Comparison of ENCODE assay signal across 15 cellular contexts in the genomic region with DNA sequence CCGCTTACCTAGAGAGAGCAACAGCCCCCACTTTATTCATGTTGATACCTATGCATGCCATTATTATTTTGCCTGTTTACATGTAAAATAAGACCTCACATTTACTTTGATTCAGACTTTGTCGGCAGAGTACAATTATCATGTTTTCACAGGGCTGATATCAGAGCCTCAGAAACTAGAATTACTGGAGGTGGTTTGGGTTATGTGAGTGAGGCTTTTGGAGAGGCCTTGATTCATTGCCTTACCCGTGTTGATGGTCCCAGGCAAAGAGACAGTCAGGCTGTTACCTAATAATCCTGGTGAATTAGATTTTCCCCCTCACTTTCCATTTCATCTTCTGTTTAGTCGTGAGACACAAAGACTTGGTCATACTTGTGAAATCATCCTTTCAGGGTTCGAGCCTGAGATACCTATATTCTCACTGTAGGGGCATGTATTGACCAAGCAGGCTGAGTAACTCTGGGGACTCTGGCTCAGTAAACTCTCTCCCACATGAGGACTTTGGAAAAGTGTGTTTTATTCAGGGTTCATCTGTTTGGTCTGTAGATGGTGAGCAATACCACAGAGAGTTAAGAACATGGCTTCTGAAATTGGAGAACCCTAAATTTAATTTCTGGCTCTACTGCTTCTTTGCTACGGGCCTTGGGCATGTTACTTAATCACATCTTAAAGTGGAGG.
DNase-seq lines count a peak whose midpoint lies in the region; ATAC-seq and TF ChIP-seq lines count a peak whose summit lies in the region.
"Had no signal": no experiment of that assay in that cellular context is flagged by ENCODE, and none has a peak within 500 bp of the region (broad histone marks: within the 10 kb centered on the region; RNA-seq: fewer than 3 reads in every experiment).

No MANE protein-coding gene starts in this region.

- no TSS peak for BruUV-seq in MCF 10A (replicated peaks; lab: Mats Ljungman, UMichigan)

- TF ChIP-seq CTCF in breast epithelium (IDR thresholded peaks at IDR 0.05) (no peak), MCF 10A (IDR thresholded peaks at IDR 0.05; ENCODE audit: unreplicated experiment) (no peak), NB4 (IDR thresholded peaks at IDR 0.05; ENCODE audit: low read depth, low read length) (no peak), upper lobe of left lung (IDR thresholded peaks at IDR 0.05) (no peak)

- H3K4me1 Mint-ChIP-seq in MCF 10A (ENCODE audit: insufficient read depth, unreplicated experiment) = no peaks in the 10 kb centered on the region

- no peaks in the 10 kb centered on the region for H3K36me3 ChIP-seq in breast epithelium
- peaks cover 6 to 7% of the 10 kb centered on the region in 2 donors for H3K36me3 ChIP-seq in mucosa of rectum (ENCODE audit: control insufficient read depth in 2 of 2, insufficient read depth in 2 of 2, low read length in 2 of 2)
- peaks cover 0 to 4% (median 1%) of the 10 kb centered on the region in 4 donors for H3K36me3 ChIP-seq in upper lobe of left lung

- H3K4me3 Mint-ChIP-seq in MCF 10A (ENCODE audit: unreplicated experiment) = no peak overlapping the region
- H3K4me3 Mint-ChIP-seq: GM23338 had no signal

- intact Hi-C loops in breast epithelium (cut with DNase I; ENCODE audit: low total_unique reads) (no loop called here), MCF 10A (cut with micrococcal nuclease) (no loop called here)

- H3K27ac ChIP-seq in breast epithelium (peak overlapping the region in 1 of 2 donors; percentile 5), mucosa of rectum (ENCODE audit: low read depth in 2 of 2, low read length in 2 of 2) (peak overlapping the region; percentile 62 to 80), upper lobe of left lung (peak overlapping the region; percentile 31 to 97 (median 84))
- H3K27ac ChIP-seq: hepatocyte, parathyroid adenoma had no signal

- H3K9ac ChIP-seq in mucosa of rectum (ENCODE audit: low read depth in 1 of 2, low read length in 2 of 2) = no peak overlapping the region
- H3K9ac ChIP-seq: parathyroid adenoma had no signal

- no peak for TF ChIP-seq POLR2A in breast epithelium (IDR thresholded peaks at IDR 0.05)
- TF ChIP-seq POLR2A in NB4 (IDR thresholded peaks at IDR 0.05; ENCODE audit: extremely low read depth, insufficient read length) = no peak
- TF ChIP-seq POLR2A in upper lobe of left lung (IDR thresholded peaks at IDR 0.05) = no peak

- POLR2A ChIA-PET in MCF 10A (lab: Yijun Ruan, JAX) = no interaction called here

- H3K27me3 ChIP-seq in breast epithelium (peaks cover 0 to 6% of the 10 kb centered on the region in 2 donors), mucosa of rectum (ENCODE audit: control insufficient read depth in 2 of 2, insufficient read depth in 2 of 2, low read length in 2 of 2) (no peaks in the 10 kb centered on the region), upper lobe of left lung (no peaks in the 10 kb centered on the region)

- no peaks in the 10 kb centered on the region for H3K9me3 Mint-ChIP-seq in MCF 10A (ENCODE audit: unreplicated experiment)
- H3K9me3 Mint-ChIP-seq: GM23338 had no signal

- peaks cover 18% of the 10 kb centered on the region for H3K27me3 Mint-ChIP-seq in MCF 10A (ENCODE audit: insufficient read depth, unreplicated experiment)

- no peak overlapping the region for H3K27ac Mint-ChIP-seq in MCF 10A (ENCODE audit: low read depth, unreplicated experiment)
- H3K27ac Mint-ChIP-seq: GM23338 had no signal

- DNase-seq in breast epithelium (ENCODE audit: low spot score in 2 of 2) (no peak), MCF 10A (ENCODE audit: unreplicated experiment) (no peak), NB4 (ENCODE audit: low read depth) (no peak), upper lobe of left lung (no peak), NOMO-1 treated with dmso at 0.1 percent for 144 hours (lab: John Stamatoyannopoulos, UW; ENCODE audit: unreplicated experiment) (no peak), DMS 273 (lab: John Stamatoyannopoulos, UW; ENCODE audit: unreplicated experiment) (no peak)
- DNase-seq: NCI-H2029; NCI-H524; RPMI8226; stimulated activated naive CD4-positive, alpha-beta T cell treated with Interleukin-2 at 50 U/mL for 16 hours had no signal

- H3K4me1 ChIP-seq in breast epithelium = no peaks in the 10 kb centered on the region
- peaks cover 0 to 7% of the 10 kb centered on the region in 2 donors for H3K4me1 ChIP-seq in mucosa of rectum (ENCODE audit: control insufficient read depth in 2 of 2, insufficient read depth in 2 of 2, low read length in 2 of 2)
- H3K4me1 ChIP-seq in upper lobe of left lung = peaks cover 5 to 51% (median 22%) of the 10 kb centered on the region in 4 donors

- TF ChIP-seq EP300 in upper lobe of left lung (IDR thresholded peaks at IDR 0.05) = no peak

- H3K9me3 ChIP-seq in breast epithelium = no peaks in the 10 kb centered on the region
- no peaks in the 10 kb centered on the region for H3K9me3 ChIP-seq in mucosa of rectum (ENCODE audit: control insufficient read depth in 2 of 2, low read length in 2 of 2)
- H3K9me3 ChIP-seq in upper lobe of left lung = no peaks in the 10 kb centered on the region

- CTCF ChIA-PET in MCF 10A (lab: Yijun Ruan, JAX) = no interaction called here

- ATAC-seq in upper lobe of left lung (ENCODE audit: low FRiP score in 2 of 2) = no peak
- no peak for ATAC-seq in HG02870 (IDR thresholded peaks at IDR 0.05; ENCODE audit: unreplicated experiment)
- ATAC-seq: GM23338 had no signal

- H3K4me3 ChIP-seq in breast epithelium = peak overlapping the region; percentile 64 to 82 (median 77)
- H3K4me3 ChIP-seq in NB4 (ENCODE audit: low read depth, low read length) = peak overlapping the region; percentile 96
- peak overlapping the region in 1 of 2 donors; percentile 85 for H3K4me3 ChIP-seq in mucosa of rectum (ENCODE audit: low read length in 2 of 2)
- H3K4me3 ChIP-seq in upper lobe of left lung = peak overlapping the region in 3 of 4 donors; percentile 55 to 57 (median 55)
- H3K4me3 ChIP-seq: GM23338, hepatocyte had no signal

- H3K36me3 Mint-ChIP-seq in MCF 10A (ENCODE audit: insufficient read depth, unreplicated experiment) = no peaks in the 10 kb centered on the region

- WGBS in upper lobe of left lung, 2 donors = 62 to 73% methylated on average over 6 of the region's 6 CpGs
